In the genomic region with DNA sequence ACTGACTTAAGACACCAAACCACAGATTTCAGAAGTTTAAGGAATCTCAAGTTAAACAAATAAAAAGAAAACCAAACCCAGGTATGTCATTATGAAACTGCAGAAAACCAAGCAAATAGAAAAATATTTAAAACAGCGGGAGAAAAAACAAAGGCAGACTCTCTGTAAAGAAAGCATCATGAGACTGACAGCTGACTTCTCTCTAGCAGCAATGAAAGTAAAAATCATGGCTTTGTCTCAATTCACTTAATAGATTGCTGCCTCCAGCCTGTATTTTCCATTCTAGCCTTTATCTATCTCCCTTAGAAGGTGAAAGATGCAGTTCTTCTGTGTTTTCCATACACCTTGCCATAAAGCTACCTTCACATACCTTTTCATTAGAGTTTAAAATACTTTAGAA, we compare ENCODE assay signal across 1 cellular context.
TF ChIP-seq lines count a peak whose summit lies in the region.

No MANE protein-coding gene starts in this region.

TF ChIP-seq in HepG2, 621 proteins besides CTCF, POLR2A, EP300 and RAD21 (continued from another document):
- TF ChIP-seq, protein P1, sequence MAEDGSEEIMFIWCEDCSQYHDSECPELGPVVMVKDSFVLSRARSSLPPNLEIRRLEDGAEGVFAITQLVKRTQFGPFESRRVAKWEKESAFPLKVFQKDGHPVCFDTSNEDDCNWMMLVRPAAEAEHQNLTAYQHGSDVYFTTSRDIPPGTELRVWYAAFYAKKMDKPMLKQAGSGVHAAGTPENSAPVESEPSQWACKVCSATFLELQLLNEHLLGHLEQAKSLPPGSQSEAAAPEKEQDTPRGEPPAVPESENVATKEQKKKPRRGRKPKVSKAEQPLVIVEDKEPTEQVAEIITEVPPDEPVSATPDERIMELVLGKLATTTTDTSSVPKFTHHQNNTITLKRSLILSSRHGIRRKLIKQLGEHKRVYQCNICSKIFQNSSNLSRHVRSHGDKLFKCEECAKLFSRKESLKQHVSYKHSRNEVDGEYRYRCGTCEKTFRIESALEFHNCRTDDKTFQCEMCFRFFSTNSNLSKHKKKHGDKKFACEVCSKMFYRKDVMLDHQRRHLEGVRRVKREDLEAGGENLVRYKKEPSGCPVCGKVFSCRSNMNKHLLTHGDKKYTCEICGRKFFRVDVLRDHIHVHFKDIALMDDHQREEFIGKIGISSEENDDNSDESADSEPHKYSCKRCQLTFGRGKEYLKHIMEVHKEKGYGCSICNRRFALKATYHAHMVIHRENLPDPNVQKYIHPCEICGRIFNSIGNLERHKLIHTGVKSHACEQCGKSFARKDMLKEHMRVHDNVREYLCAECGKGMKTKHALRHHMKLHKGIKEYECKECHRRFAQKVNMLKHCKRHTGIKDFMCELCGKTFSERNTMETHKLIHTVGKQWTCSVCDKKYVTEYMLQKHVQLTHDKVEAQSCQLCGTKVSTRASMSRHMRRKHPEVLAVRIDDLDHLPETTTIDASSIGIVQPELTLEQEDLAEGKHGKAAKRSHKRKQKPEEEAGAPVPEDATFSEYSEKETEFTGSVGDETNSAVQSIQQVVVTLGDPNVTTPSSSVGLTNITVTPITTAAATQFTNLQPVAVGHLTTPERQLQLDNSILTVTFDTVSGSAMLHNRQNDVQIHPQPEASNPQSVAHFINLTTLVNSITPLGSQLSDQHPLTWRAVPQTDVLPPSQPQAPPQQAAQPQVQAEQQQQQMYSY (CRISPR knock-in tag; IDR thresholded peaks at IDR 0.05), result no peak
